8 cellular contexts compared by ENCODE assay signal in the genomic region with DNA sequence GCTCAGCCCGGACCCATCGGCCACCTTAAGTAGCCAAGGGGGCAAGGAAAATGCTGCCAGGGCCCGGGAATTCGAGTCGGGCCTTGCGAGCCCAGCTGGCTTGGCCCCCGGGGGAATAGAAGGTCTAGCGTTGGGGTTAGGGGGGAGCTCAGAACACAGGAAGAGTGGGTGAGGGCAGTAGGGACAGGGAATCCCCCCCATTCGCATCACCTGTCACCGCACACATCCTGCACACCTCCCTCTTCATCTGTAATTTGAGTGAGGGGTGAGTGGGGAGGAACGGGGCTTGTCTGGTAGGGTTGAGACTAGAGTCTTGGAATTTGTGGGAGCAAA. TPM values are rescaled to one million over a fixed set of nuclear protein-coding genes. Genes with fewer than 3 reads are reported as not detected.
DNase-seq lines count a peak whose midpoint lies in the region; ATAC-seq and TF ChIP-seq lines count a peak whose summit lies in the region.

No MANE protein-coding gene starts in this region.

- no peak for DNase-seq in cardiac fibroblast (ENCODE audit: low read depth in 2 of 2)
- no peak for DNase-seq in mesenteric fat pad (ENCODE audit: low spot score)

- H3K4me3 ChIP-seq in BLaER1: peak overlapping the region; percentile 71
- peak overlapping the region; percentile 50 to 88 for H3K4me3 ChIP-seq in cardiac fibroblast (replicated peaks in 1 of 2; ENCODE audit: low read depth in 2 of 2, low read length in 2 of 2)
- peak overlapping the region; percentile 68 to 88 for H3K4me3 ChIP-seq in muscle layer of duodenum (ENCODE audit: low read depth in 1 of 2, low read length in 2 of 2)

- peaks cover 25% of the 10 kb centered on the region for H4K20me1 ChIP-seq in BLaER1

- TF ChIP-seq CTCF in cardiac fibroblast (IDR thresholded peaks at IDR 0.05; ENCODE audit: low read depth, low read length): no peak

- H3K9me3 ChIP-seq in BLaER1: no peaks in the 10 kb centered on the region
- H3K9me3 ChIP-seq in muscle layer of duodenum (ENCODE audit: control insufficient read depth in 1 of 2, low read length in 2 of 2): no peaks in the 10 kb centered on the region

- H3K4me2 ChIP-seq in BLaER1: peak overlapping the region; percentile 100

- ATAC-seq in HG03175 (IDR thresholded peaks at IDR 0.05; ENCODE audit: unreplicated experiment): peak; percentile 9
- no peak for ATAC-seq in HG03342 (IDR thresholded peaks at IDR 0.05; ENCODE audit: unreplicated experiment)
- ATAC-seq in HG03439 (IDR thresholded peaks at IDR 0.05; ENCODE audit: unreplicated experiment): no peak
- ATAC-seq in HG03045 (IDR thresholded peaks at IDR 0.05; ENCODE audit: unreplicated experiment): no peak

- H3K36me3 ChIP-seq in BLaER1 (no peaks in the 10 kb centered on the region), muscle layer of duodenum (ENCODE audit: control insufficient read depth in 1 of 2, insufficient read depth in 2 of 2, low read length in 2 of 2) (no peaks in the 10 kb centered on the region)

- peaks cover 16% of the 10 kb centered on the region for H3K4me1 ChIP-seq in BLaER1
- peaks cover 29 to 37% of the 10 kb centered on the region in 2 donors for H3K4me1 ChIP-seq in muscle layer of duodenum (ENCODE audit: control insufficient read depth in 1 of 2, insufficient read depth in 2 of 2, low read length in 2 of 2)

- H3K27me3 ChIP-seq in BLaER1: peaks cover 50% of the 10 kb centered on the region
- H3K27me3 ChIP-seq in muscle layer of duodenum (ENCODE audit: low read depth, low read length): no peaks in the 10 kb centered on the region

- H3K9ac ChIP-seq in BLaER1: peak overlapping the region; percentile 68; the same call in 1 of the 2 replicates

- H3K27ac ChIP-seq in BLaER1: no peak overlapping the region
- H3K27ac ChIP-seq in muscle layer of duodenum (ENCODE audit: low read length): peak overlapping the region; percentile 83

RNA-seq across cellular contexts. Expression of a gene that starts 0.4 kb away (rescaled TPM):
- total RNA-seq in mesenteric fat pad: 49.0 TPM
